Comparison of ENCODE assay signal across 22 cellular contexts in the genomic region with DNA sequence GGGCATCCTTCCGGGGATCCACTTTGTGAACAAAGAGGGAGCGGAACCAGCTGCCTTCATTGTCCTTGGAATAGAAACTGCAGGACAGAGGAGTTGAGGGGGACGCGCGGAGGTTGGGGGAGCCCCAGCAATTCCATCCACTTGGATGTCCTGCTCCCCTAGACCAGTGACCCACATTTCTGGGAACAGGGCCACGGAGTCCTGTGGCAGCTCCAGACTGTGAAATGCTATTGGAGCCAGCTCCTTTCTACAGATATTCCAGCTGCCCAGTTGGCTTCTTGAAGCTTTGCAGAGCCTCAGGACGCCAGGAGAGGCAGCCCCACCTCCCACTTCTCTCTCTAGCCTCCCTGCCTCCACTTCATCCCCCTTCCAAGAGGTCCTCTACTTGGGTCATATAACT. TPM values are rescaled to one million over a fixed set of nuclear protein-coding genes. Genes with fewer than 3 reads are reported as not detected.
A peak's percentile ranks its signal among the peaks of the same experiment; 100 is the strongest.
DNase-seq lines count a peak whose midpoint lies in the region; ATAC-seq and TF ChIP-seq lines count a peak whose summit lies in the region.
"Had no signal": no experiment of that assay in that cellular context is flagged by ENCODE, and none has a peak within 500 bp of the region (broad histone marks: within the 10 kb centered on the region; RNA-seq: fewer than 3 reads in every experiment).

No MANE protein-coding gene starts in this region.

- H3K27ac Mint-ChIP-seq in T-helper 17 cell = peak overlapping the region; percentile 66
- peak overlapping the region; percentile 49 for H3K27ac Mint-ChIP-seq in endodermal cell
- H3K27ac Mint-ChIP-seq in nephron progenitor cell = peak overlapping the region; percentile 77
- H3K27ac Mint-ChIP-seq: CD8-positive, alpha-beta T cell had no signal

- TF ChIP-seq CTCF in endodermal cell (conservative IDR thresholded peaks at IDR 0.05) (no peak), nephron progenitor cell (IDR thresholded peaks at IDR 0.05) (no peak)

- H3K9ac ChIP-seq in endodermal cell (ENCODE audit: extremely low read depth, low read length, poor library complexity, severe bottlenecking) = no peak overlapping the region

- DNase-seq in T-helper 17 cell (no peak), endodermal cell (no peak), nephron progenitor cell (no peak), NCI-H2081 (lab: John Stamatoyannopoulos, UW) (no peak)
- DNase-seq: CD8-positive, alpha-beta T cell; DMS 273 treated with DMSO at 0.1 percent for 48 hours; DMS79; EL; GF-D8; IMR-90; KG1; MM.1S; NCI-H2029; NCI-H446 treated with DMSO at 0.1 percent for 48 hours; NCI-H526; Right ventricle myocardium superior; RPMI8226 had no signal

- H3K27me3 Mint-ChIP-seq in T-helper 17 cell (no peaks in the 10 kb centered on the region), endodermal cell (ENCODE audit: insufficient read depth) (no peaks in the 10 kb centered on the region), nephron progenitor cell (ENCODE audit: low read depth, poor library complexity) (peaks cover 2% of the 10 kb centered on the region)

- ATAC-seq in T-helper 17 cell (no peak), HG02759 (IDR thresholded peaks at IDR 0.05; ENCODE audit: unreplicated experiment) (no peak), GM18520 (IDR thresholded peaks at IDR 0.05; ENCODE audit: unreplicated experiment) (no peak), GM19467 (IDR thresholded peaks at IDR 0.05; ENCODE audit: unreplicated experiment) (no peak)
- ATAC-seq: CD8-positive, alpha-beta T cell had no signal

- H3K4me3 ChIP-seq in endodermal cell (ENCODE audit: low read length) = no peak overlapping the region
- H3K4me3 ChIP-seq: SJSA1 had no signal

- H3K9me3 Mint-ChIP-seq in endodermal cell (no peaks in the 10 kb centered on the region), nephron progenitor cell (no peaks in the 10 kb centered on the region)
- H3K9me3 Mint-ChIP-seq: CD8-positive, alpha-beta T cell had no signal

- H3K4me1 Mint-ChIP-seq in T-helper 17 cell (peaks cover 4% of the 10 kb centered on the region), endodermal cell (no peaks in the 10 kb centered on the region), nephron progenitor cell (peaks cover 12% of the 10 kb centered on the region)

- WGBS in endodermal cell (ENCODE audit: insufficient coverage in 1 of 2, insufficient read length in 1 of 2), 2 experiments = 92 to 96% methylated on average over 5 to 7 of the region's 7 CpGs

- H3K36me3 Mint-ChIP-seq in T-helper 17 cell (ENCODE audit: low read depth) = peaks cover 5% of the 10 kb centered on the region
- H3K36me3 Mint-ChIP-seq in endodermal cell (ENCODE audit: low read depth) = peaks cover 34% of the 10 kb centered on the region
- H3K36me3 Mint-ChIP-seq in nephron progenitor cell (ENCODE audit: low read depth) = peaks cover 44% of the 10 kb centered on the region

- H3K4me3 Mint-ChIP-seq in T-helper 17 cell (no peak overlapping the region), endodermal cell (no peak overlapping the region), nephron progenitor cell (no peak overlapping the region)
- H3K4me3 Mint-ChIP-seq: CD8-positive, alpha-beta T cell had no signal

- H3K36me3 ChIP-seq in endodermal cell (ENCODE audit: control insufficient read depth, insufficient read depth, low read length) = peaks cover 29% of the 10 kb centered on the region
- H3K36me3 ChIP-seq: SJSA1 had no signal

- H3K9me3 ChIP-seq in T-helper 17 cell (ENCODE audit: control insufficient read depth, low read length, poor library complexity, severe bottlenecking) (no peaks in the 10 kb centered on the region), endodermal cell (ENCODE audit: control insufficient read depth, low read length) (no peaks in the 10 kb centered on the region)
- H3K9me3 ChIP-seq: SJSA1 had no signal

- H3K4me1 ChIP-seq in endodermal cell (ENCODE audit: control insufficient read depth, insufficient read depth, low read length) = no peaks in the 10 kb centered on the region
- H3K4me1 ChIP-seq: SJSA1 had no signal

- no peak overlapping the region for H3K27ac ChIP-seq in endodermal cell (ENCODE audit: low read depth, low read length)
- H3K27ac ChIP-seq: C4-2B, SJSA1 had no signal

- no peaks in the 10 kb centered on the region for H3K27me3 ChIP-seq in endodermal cell (ENCODE audit: control insufficient read depth, insufficient read depth, low read length, poor library complexity, severe bottlenecking)
- H3K27me3 ChIP-seq: SJSA1 had no signal

RNA-seq across cellular contexts. Expression of a gene that starts 10.5 kb away (rescaled TPM):
- total RNA-seq in T-helper 17 cell (10 to 100 TPM; 27.6 to 28.7 TPM), endodermal cell (100 to 1,000 TPM; 155 to 229 TPM)
- polyA plus RNA-seq in endodermal cell (2013, experiment 1 of 2) = 202 TPM
- polyA plus RNA-seq in endodermal cell (2013, experiment 2 of 2) = 188 TPM

RNA-seq across cellular contexts. Expression of a gene that starts 16.9 kb away (rescaled TPM):
- total RNA-seq in T-helper 17 cell (10 to 100 TPM; 34.2 to 46.2 TPM), endodermal cell (10 to 100 TPM; 61.1 to 89.7 TPM)
- polyA plus RNA-seq in endodermal cell (2013, experiment 1 of 2) = 34.9 TPM
- polyA plus RNA-seq in endodermal cell (2013, experiment 2 of 2) = 31.4 TPM

RNA-seq across cellular contexts. Expression of a gene that starts 33.0 kb away (rescaled TPM):
- total RNA-seq in T-helper 17 cell = 10 to 100 TPM; 23.8 to 29.3 TPM
- total RNA-seq in endodermal cell = 10 to 100 TPM; 45.7 to 51.4 TPM
- polyA plus RNA-seq in endodermal cell (2013, experiment 1 of 2) = 14.2 TPM
- 17.9 TPM for polyA plus RNA-seq in endodermal cell (2013, experiment 2 of 2)

Comparison
In these comparisons a context has a peak if more than half of its experiments do, and no peak if none do; other contexts are left out.
1. RNA of a gene that starts 10.5 kb away (total RNA-seq): 155 to 229 TPM in endodermal cell; 27.6 to 28.7 TPM in T-helper 17 cell; every median in the first group is over 4 times any median in the second.
2. Peak in every context shown above with its lines, with median percentiles within 50 percentile points of each other: H3K27ac Mint-ChIP-seq.